Comparison of ENCODE assay signal across 1 cellular context in the genomic region with DNA sequence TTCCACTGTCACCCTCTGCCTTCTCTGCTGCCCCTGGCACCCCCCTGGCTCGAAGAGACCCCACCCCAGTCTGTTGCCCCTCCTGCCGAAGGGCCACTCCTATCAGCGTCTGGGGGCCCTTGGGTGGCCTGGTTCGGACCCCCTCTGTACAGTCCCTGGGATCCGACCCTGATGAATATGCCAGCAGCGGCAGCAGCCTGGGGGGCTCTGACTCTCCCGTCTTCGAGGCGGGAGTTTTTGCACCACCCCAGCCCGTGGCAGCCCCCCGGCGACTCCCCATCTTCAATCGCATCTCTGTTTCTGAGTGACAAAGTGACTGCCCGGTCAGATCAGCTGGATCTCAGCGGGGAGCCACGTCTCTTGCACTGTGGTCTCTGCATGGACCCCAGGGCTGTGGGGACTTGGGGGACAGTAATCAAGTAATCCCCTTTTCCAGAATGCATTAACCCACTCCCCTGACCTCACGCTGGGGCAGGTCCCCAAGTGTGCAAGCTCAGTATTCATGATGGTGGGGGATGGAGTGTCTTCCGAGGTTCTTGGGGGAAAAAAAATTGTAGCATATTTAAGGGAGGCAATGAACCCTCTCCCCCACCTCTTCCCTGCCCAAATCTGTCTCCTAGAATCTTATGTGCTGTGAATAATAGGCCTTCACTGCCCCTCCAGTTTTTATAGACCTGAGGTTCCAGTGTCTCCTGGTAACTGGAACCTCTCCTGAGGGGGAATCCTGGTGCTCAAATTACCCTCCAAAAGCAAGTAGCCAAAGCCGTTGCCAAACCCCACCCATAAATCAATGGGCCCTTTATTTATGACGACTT.
TF ChIP-seq lines count a peak whose summit lies in the region.

No MANE protein-coding gene starts in this region.

TF ChIP-seq in K562, 482 proteins besides CTCF, POLR2A, EP300 and RAD21:
- peak; percentile 30; the same call in 1 of the 2 replicates for TF ChIP-seq ZFX (CRISPR knock-in tag; IDR thresholded peaks at IDR 0.05)
- TF ChIP-seq GABPB2 (CRISPR knock-in tag; conservative IDR thresholded peaks at IDR 0.05) = no peak
- TF ChIP-seq, protein P1, sequence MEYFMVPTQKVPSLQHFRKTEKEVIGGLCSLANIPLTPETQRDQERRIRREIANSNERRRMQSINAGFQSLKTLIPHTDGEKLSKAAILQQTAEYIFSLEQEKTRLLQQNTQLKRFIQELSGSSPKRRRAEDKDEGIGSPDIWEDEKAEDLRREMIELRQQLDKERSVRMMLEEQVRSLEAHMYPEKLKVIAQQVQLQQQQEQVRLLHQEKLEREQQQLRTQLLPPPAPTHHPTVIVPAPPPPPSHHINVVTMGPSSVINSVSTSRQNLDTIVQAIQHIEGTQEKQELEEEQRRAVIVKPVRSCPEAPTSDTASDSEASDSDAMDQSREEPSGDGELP (CRISPR knock-in tag; IDR thresholded peaks at IDR 0.05; ENCODE audit: borderline replicate concordance) = peak; percentile 59
- TF ChIP-seq ZNF324 (CRISPR knock-in tag; IDR thresholded peaks at IDR 0.05) = no peak
- TF ChIP-seq CREB3 (tag; conservative IDR thresholded peaks at IDR 0.05; ENCODE audit: low read depth) = no peak
- peak; percentile 36; the same call in 1 of the 2 replicates for TF ChIP-seq ZBTB7A (IDR thresholded peaks at IDR 0.05; ENCODE audit: borderline replicate concordance, control insufficient read depth, low read depth, low read length)
- no peak for TF ChIP-seq NCOA6 (IDR thresholded peaks at IDR 0.05)
- TF ChIP-seq, protein P2, sequence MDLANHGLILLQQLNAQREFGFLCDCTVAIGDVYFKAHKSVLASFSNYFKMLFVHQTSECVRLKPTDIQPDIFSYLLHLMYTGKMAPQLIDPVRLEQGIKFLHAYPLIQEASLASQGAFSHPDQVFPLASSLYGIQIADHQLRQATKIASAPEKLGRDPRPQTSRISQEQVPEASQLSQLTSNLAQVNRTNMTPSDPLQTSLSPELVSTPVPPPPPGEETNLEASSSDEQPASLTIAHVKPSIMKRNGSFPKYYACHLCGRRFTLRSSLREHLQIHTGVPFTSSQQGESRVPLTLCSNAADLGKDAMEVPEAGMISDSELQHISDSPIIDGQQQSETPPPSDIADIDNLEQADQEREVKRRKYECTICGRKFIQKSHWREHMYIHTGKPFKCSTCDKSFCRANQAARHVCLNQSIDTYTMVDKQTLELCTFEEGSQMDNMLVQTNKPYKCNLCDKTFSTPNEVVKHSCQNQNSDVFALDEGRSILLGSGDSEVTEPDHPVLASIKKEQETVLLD (IDR thresholded peaks at IDR 0.05) = no peak
- TF ChIP-seq ZNF175 (CRISPR knock-in tag; IDR thresholded peaks at IDR 0.05; ENCODE audit: low read depth) = no peak
- TF ChIP-seq CBFA2T3 (IDR thresholded peaks at IDR 0.05) = no peak
- TF ChIP-seq SIN3A (IDR thresholded peaks at IDR 0.05; ENCODE audit: borderline replicate concordance in 2 of 2, control insufficient read depth in 1 of 2, low read depth in 2 of 2, low read length in 2 of 2) = peak in 1 of 2 experiments; percentile 19; a peak in 1 of 4 replicates
- no peak for TF ChIP-seq ZFP36 (IDR thresholded peaks at IDR 0.05; ENCODE audit: low read depth, low read length, partially characterized antibody)
- TF ChIP-seq SAFB2 (IDR thresholded peaks at IDR 0.05; ENCODE audit: borderline replicate concordance, low read depth, low read length, severe bottlenecking) = no peak
- TF ChIP-seq, protein P3, sequence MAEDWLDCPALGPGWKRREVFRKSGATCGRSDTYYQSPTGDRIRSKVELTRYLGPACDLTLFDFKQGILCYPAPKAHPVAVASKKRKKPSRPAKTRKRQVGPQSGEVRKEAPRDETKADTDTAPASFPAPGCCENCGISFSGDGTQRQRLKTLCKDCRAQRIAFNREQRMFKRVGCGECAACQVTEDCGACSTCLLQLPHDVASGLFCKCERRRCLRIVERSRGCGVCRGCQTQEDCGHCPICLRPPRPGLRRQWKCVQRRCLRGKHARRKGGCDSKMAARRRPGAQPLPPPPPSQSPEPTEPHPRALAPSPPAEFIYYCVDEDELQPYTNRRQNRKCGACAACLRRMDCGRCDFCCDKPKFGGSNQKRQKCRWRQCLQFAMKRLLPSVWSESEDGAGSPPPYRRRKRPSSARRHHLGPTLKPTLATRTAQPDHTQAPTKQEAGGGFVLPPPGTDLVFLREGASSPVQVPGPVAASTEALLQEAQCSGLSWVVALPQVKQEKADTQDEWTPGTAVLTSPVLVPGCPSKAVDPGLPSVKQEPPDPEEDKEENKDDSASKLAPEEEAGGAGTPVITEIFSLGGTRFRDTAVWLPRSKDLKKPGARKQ (CRISPR knock-in tag; IDR thresholded peaks at IDR 0.05) = no peak
- peak; percentile 27; the same call in 1 of the 2 replicates for TF ChIP-seq RBFOX2 (IDR thresholded peaks at IDR 0.05; ENCODE audit: low read depth, low read length)
- TF ChIP-seq, protein P4, sequence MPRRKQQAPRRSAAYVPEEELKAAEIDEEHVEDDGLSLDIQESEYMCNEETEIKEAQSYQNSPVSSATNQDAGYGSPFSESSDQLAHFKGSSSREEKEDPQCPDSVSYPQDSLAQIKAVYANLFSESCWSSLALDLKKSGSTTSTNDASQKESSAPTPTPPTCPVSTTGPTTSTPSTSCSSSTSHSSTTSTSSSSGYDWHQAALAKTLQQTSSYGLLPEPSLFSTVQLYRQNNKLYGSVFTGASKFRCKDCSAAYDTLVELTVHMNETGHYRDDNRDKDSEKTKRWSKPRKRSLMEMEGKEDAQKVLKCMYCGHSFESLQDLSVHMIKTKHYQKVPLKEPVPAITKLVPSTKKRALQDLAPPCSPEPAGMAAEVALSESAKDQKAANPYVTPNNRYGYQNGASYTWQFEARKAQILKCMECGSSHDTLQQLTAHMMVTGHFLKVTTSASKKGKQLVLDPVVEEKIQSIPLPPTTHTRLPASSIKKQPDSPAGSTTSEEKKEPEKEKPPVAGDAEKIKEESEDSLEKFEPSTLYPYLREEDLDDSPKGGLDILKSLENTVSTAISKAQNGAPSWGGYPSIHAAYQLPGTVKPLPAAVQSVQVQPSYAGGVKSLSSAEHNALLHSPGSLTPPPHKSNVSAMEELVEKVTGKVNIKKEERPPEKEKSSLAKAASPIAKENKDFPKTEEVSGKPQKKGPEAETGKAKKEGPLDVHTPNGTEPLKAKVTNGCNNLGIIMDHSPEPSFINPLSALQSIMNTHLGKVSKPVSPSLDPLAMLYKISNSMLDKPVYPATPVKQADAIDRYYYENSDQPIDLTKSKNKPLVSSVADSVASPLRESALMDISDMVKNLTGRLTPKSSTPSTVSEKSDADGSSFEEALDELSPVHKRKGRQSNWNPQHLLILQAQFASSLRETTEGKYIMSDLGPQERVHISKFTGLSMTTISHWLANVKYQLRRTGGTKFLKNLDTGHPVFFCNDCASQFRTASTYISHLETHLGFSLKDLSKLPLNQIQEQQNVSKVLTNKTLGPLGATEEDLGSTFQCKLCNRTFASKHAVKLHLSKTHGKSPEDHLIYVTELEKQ (CRISPR knock-in tag; IDR thresholded peaks at IDR 0.05) = no peak
- peak; percentile 8 for TF ChIP-seq HMGN3 (IDR thresholded peaks at IDR 0.05; ENCODE audit: borderline replicate concordance, extremely low read depth, insufficient read length, low read depth, low read length)
- no peak for TF ChIP-seq ZNF766 (CRISPR knock-in tag; conservative IDR thresholded peaks at IDR 0.05)
- 0 out of 2 replicates have a peak, but pooled peaks have one; percentile 27 for TF ChIP-seq MXI1 (IDR thresholded peaks at IDR 0.05; ENCODE audit: low read depth, low read length)
- TF ChIP-seq STAT5A (IDR thresholded peaks at IDR 0.05; ENCODE audit: borderline replicate concordance, low read length) = no peak
- TF ChIP-seq EP400 (IDR thresholded peaks at IDR 0.05) = no peak
- peak; percentile 67 for TF ChIP-seq POLR2G (IDR thresholded peaks at IDR 0.05; ENCODE audit: low read depth, low read length)
- no peak for TF ChIP-seq KAT8 (IDR thresholded peaks at IDR 0.05; ENCODE audit: low read depth)
- no peak for TF ChIP-seq POU5F1 (IDR thresholded peaks at IDR 0.05; ENCODE audit: borderline replicate concordance, low read depth, low read length, partially characterized antibody)
- peak; percentile 13 for TF ChIP-seq TAF1 (IDR thresholded peaks at IDR 0.05; ENCODE audit: control insufficient read depth, extremely low read depth, insufficient read depth, low read length, severe bottlenecking)
- peak; percentile 33; the same call in 1 of the 2 replicates for TF ChIP-seq POLR2AphosphoS5 (IDR thresholded peaks at IDR 0.05; ENCODE audit: control insufficient read depth, insufficient read depth, low read depth, low read length)
- TF ChIP-seq, protein P5, sequence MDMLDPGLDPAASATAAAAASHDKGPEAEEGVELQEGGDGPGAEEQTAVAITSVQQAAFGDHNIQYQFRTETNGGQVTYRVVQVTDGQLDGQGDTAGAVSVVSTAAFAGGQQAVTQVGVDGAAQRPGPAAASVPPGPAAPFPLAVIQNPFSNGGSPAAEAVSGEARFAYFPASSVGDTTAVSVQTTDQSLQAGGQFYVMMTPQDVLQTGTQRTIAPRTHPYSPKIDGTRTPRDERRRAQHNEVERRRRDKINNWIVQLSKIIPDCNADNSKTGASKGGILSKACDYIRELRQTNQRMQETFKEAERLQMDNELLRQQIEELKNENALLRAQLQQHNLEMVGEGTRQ (CRISPR knock-in tag; IDR thresholded peaks at IDR 0.05) = no peak
- no peak for TF ChIP-seq DNMT1 (IDR thresholded peaks at IDR 0.05)
- peak in 1 of 2 experiments; percentile 61; a peak in 1 of 4 replicates for TF ChIP-seq BCLAF1 (IDR thresholded peaks at IDR 0.05; ENCODE audit: borderline replicate concordance in 1 of 2, control insufficient read depth in 1 of 2, low read depth in 2 of 2, low read length in 1 of 2)
